In genomic region chr11:133921026-133921425, GRCh38 we compare ENCODE assay signal across 30 cellular contexts.
"Had no signal": no experiment of that assay in that cellular context is flagged by ENCODE, and none has a peak within 500 bp of the region (broad histone marks: within the 10 kb centered on the region; RNA-seq: fewer than 3 reads in every experiment).

No MANE protein-coding gene starts in this region.

- H3K4me2 ChIP-seq: neural progenitor cell had no signal

- DNase-seq: hippocampal formation; immature natural killer cell; kidney; left colon; lower lobe of right lung; mammary epithelial cell; mesendoderm; naive B cell; natural killer cell; nephron progenitor cell; retina; stimulated activated CD4-positive, alpha-beta T cell treated with anti-CD3 and anti-CD28 coated beads, Interleukin-12 subunit alpha, Interleukin-12 subunit beta, amount 100 ng/mL, for 4 hours; stimulated activated CD4-positive, alpha-beta T cell treated with anti-CD3 and anti-CD28 coated beads, Interleukin-15, amount 100 ng/mL, for 24 hours; stimulated activated CD4-positive, alpha-beta T cell treated with anti-CD3 and anti-CD28 coated beads, Interleukin-2, amount 100 ng/mL, for 24 hours; stimulated activated CD4-positive, alpha-beta T cell treated with anti-CD3 and anti-CD28 coated beads, Interleukin-4, amount 100 ng/mL, for 1 hour; stimulated activated naive B cell treated with anti-CD40 and anti-IgM and Interleukin-4, amounts not matched to agents 10 μg/mL and 1 μg/mL and 100 μg/mL, for 72 hours; stimulated activated naive CD8-positive, alpha-beta T cell treated with anti-CD3 and anti-CD28 coated beads, Interleukin-15, Interleukin-2, amounts not matched to agents 100 U/mL and 50 U/mL, for 24 hours; stomach; testis; thyroid gland; transverse colon had no signal

- H3K9ac ChIP-seq: neural progenitor cell had no signal

- H3K4me3 ChIP-seq: left lung, lower lobe of right lung, neural progenitor cell, pancreas, prostate gland, skin epidermis, stomach, testis, thyroid gland, transverse colon, upper lobe of left lung, vagina had no signal

- H3K9me3 ChIP-seq: left lung, lower lobe of right lung, pancreas, prostate gland, stomach, testis, thyroid gland, transverse colon, upper lobe of left lung, vagina had no signal

- H3K36me3 ChIP-seq: left lung, lower lobe of right lung, neural progenitor cell, pancreas, prostate gland, transverse colon, upper lobe of left lung had no signal

- H3K4me1 ChIP-seq: left lung, lower lobe of right lung, pancreas, prostate gland, testis, thyroid gland, vagina had no signal

- FAIRE-seq: islet of Langerhans, kidney, pancreas had no signal

- H2AFZ ChIP-seq: neural progenitor cell had no signal

- H3K27me3 ChIP-seq: neural progenitor cell, pancreas, testis, thyroid gland, transverse colon, vagina had no signal

- H3K27ac ChIP-seq: left lung, lower lobe of right lung, neural progenitor cell, pancreas, prostate gland, skin epidermis, stomach, testis, thyroid gland, transverse colon, upper lobe of left lung, vagina had no signal

- ATAC-seq: left colon; left lung; lower lobe of right lung; natural killer cell; pancreas; sciatic nerve; stimulated activated naive B cell treated with anti-CD40 and anti-IgM and Interleukin-4, amounts not matched to agents 10 μg/mL and 1 μg/mL and 100 μg/mL, for 72 hours; stimulated activated naive CD8-positive, alpha-beta T cell treated with anti-CD3 and anti-CD28 coated beads, Interleukin-15, Interleukin-2, amounts not matched to agents 100 U/mL and 50 U/mL, for 24 hours had no signal
